1 cellular context compared by ENCODE assay signal in the genomic region with DNA sequence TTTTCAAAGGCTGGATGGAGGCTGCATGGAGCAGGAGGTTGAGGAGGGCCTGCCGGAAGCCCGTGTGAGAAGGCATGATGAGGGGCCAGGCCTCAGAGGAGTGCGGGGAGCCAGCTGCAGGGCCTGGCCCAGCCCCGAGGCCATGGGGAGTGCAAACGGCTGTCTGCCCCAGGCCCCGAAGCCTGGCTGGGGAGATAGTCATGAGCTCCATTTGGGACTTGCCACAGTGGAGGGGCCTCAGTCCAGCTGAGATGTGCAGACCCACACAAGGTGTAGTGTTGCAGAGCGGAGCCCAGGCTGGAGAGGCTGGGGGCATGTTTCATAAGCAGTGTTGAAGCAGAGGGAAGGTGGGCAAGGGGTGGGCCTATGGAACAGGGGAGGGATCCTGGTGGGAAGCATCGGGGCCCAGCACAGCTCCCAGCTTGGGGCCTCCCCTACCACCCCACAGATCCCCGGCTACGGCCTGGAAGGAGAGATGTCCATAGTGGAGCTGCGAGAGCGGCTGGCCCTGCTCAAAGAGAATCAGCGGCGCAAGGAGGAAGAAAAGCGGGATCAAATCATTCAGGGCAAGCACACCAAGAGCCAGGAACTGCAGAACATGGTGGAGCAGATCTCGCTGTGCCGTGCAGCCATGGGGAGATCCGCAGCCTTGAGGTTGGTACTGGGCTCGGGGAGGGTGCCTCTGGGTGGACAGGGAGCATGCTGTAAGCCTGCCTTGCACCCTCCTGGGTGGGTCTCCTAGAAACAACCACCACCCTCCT.
TF ChIP-seq lines count a peak whose summit lies in the region.

No MANE protein-coding gene starts in this region.

TF ChIP-seq in H1, 55 proteins besides CTCF, POLR2A, EP300 and RAD21:
- TF ChIP-seq FOSL1 (IDR thresholded peaks at IDR 0.05; ENCODE audit: insufficient read depth, low read depth, low read length) = no peak
- no peak for TF ChIP-seq CTBP2 (IDR thresholded peaks at IDR 0.05; ENCODE audit: borderline replicate concordance, insufficient read depth, insufficient read length, low read length)
- TF ChIP-seq SP1 (IDR thresholded peaks at IDR 0.05; ENCODE audit: low read depth, low read length) = no peak
- no peak for TF ChIP-seq SIX5 (IDR thresholded peaks at IDR 0.05; ENCODE audit: low read depth, low read length)
- TF ChIP-seq NANOG (IDR thresholded peaks at IDR 0.05; ENCODE audit: insufficient read depth, low read depth, low read length, poor library complexity, severe bottlenecking) = no peak
- TF ChIP-seq CHD1 (IDR thresholded peaks at IDR 0.05; ENCODE audit: low read depth, low read length) = no peak
- TF ChIP-seq SP4 (IDR thresholded peaks at IDR 0.05; ENCODE audit: low read length) = no peak
- no peak for TF ChIP-seq EGR1 (IDR thresholded peaks at IDR 0.05; ENCODE audit: borderline replicate concordance, low read depth, low read length)
- TF ChIP-seq CBX5 (IDR thresholded peaks at IDR 0.05; ENCODE audit: low read depth, low read length) = no peak
- no peak for TF ChIP-seq KDM5A (IDR thresholded peaks at IDR 0.05; ENCODE audit: low read length)
- no peak for TF ChIP-seq SIN3A (conservative IDR thresholded peaks at IDR 0.05 in 1 of 2, IDR thresholded peaks at IDR 0.05 in 1 of 2; ENCODE audit: low read depth in 1 of 2, low read length in 2 of 2)
- TF ChIP-seq SP2 (IDR thresholded peaks at IDR 0.05; ENCODE audit: low read length) = no peak
- TF ChIP-seq RXRA (IDR thresholded peaks at IDR 0.05; ENCODE audit: insufficient read depth, low read depth, low read length) = no peak
- TF ChIP-seq YY1 (IDR thresholded peaks at IDR 0.05; ENCODE audit: low read depth, low read length) = no peak
- TF ChIP-seq, protein P1, sequence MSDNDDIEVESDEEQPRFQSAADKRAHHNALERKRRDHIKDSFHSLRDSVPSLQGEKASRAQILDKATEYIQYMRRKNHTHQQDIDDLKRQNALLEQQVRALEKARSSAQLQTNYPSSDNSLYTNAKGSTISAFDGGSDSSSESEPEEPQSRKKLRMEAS (IDR thresholded peaks at IDR 0.05) = no peak
TF ChIP-seq in H1: peak in this region for 0.
